Comparison of ENCODE assay signal across 20 cellular contexts in the genomic region with DNA sequence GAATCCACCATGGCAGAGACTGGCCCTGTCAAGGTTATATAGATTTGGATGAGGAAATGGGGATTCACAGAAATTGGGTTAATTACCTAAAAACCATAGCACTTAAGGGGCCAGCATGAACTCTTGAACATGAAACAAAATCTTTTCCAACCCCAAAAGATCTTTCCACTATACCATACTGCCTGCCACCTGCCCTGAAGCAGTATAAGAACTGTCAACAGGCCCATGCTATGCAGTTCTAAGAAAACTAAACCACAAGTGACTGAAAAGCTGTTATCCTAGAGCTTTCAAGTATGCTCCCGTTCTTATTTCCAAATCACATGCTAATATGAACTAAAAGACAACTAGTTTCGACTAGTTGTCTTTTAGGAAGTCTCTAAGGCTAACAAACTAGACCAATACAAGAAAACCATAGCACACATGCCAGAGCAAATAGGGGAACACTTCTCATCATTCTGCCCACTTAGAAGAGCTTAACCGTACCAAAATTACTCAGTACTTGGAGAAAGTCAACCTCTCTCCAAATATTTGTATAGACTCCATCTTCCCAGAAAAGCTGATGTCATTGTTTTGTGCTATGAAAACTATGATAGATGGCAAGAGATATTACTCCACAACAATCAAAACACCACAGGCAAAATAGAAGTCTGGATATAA. TPM values are rescaled to one million over a fixed set of nuclear protein-coding genes. Genes with fewer than 3 reads are reported as not detected.
DNase-seq lines count a peak whose midpoint lies in the region; ATAC-seq, FAIRE-seq and TF ChIP-seq lines count a peak whose summit lies in the region.
"Had no signal": no experiment of that assay in that cellular context is flagged by ENCODE, and none has a peak within 500 bp of the region (broad histone marks: within the 10 kb centered on the region; RNA-seq: fewer than 3 reads in every experiment).

No MANE protein-coding gene starts in this region.

- CTCF ChIA-PET in activated naive CD4-positive, alpha-beta T cell treated with anti-CD3 and anti-CD28 coated beads for 36 hours (lab: Charles Lee) = interaction anchor here (0.9 kb wide), 1 partner anchor 85 kb away, joined by 4 read pairs; no protein-coding TSS in a partner anchor

- H3K4me3 ChIP-seq in bronchial epithelial cell (ENCODE audit: low read depth, low read length) (no peak overlapping the region), left ventricle myocardium inferior (no peak overlapping the region)
- H3K4me3 ChIP-seq: colonic mucosa, lower lobe of right lung, suprapubic skin had no signal

- H3K4me1 Mint-ChIP-seq in activated naive CD4-positive, alpha-beta T cell treated with anti-CD3 and anti-CD28 coated beads for 36 hours (ENCODE audit: low read depth) = peaks cover 45% of the 10 kb centered on the region
- peaks cover 8% of the 10 kb centered on the region for H3K4me1 Mint-ChIP-seq in T-helper 17 cell
- H3K4me1 Mint-ChIP-seq: immature natural killer cell had no signal

- H3K9me3 Mint-ChIP-seq in activated naive CD4-positive, alpha-beta T cell treated with anti-CD3 and anti-CD28 coated beads for 36 hours = no peaks in the 10 kb centered on the region
- H3K9me3 Mint-ChIP-seq: CD4-positive, alpha-beta memory T cell; immature natural killer cell had no signal

- ATAC-seq in T-helper 17 cell = peak; percentile 9
- no peak for ATAC-seq in HG03159 (IDR thresholded peaks at IDR 0.05; ENCODE audit: unreplicated experiment)
- ATAC-seq in HG03108 (IDR thresholded peaks at IDR 0.05; ENCODE audit: unreplicated experiment) = no peak

- H3K36me3 ChIP-seq in bronchial epithelial cell (ENCODE audit: control insufficient read depth, insufficient read depth, low read length) (peaks cover 10% of the 10 kb centered on the region), left ventricle myocardium inferior (peaks cover 49% of the 10 kb centered on the region)

- peak; percentile 13 for FAIRE-seq in bronchial epithelial cell (lab: Jason Lieb, UNC)

- H3K27ac ChIP-seq in left ventricle myocardium inferior (replicated peaks) = no peak overlapping the region
- H3K27ac ChIP-seq: brain microvascular endothelial cell, colonic mucosa, lower lobe of right lung, suprapubic skin had no signal

- intact Hi-C loops in activated naive CD4-positive, alpha-beta T cell treated with anti-CD3 and anti-CD28 coated beads for 36 hours (cut with micrococcal nuclease) = no loop called here
- intact Hi-C loops in left ventricle myocardium inferior (cut with micrococcal nuclease) = no loop called here

- H3K4me1 ChIP-seq in left ventricle myocardium inferior = no peaks in the 10 kb centered on the region
- H3K4me1 ChIP-seq: colonic mucosa, lower lobe of right lung, suprapubic skin had no signal

- H3K4me3 Mint-ChIP-seq in activated naive CD4-positive, alpha-beta T cell treated with anti-CD3 and anti-CD28 coated beads for 36 hours = no peak overlapping the region
- H3K4me3 Mint-ChIP-seq in T-helper 17 cell = no peak overlapping the region
- H3K4me3 Mint-ChIP-seq: CD4-positive, alpha-beta memory T cell; immature natural killer cell had no signal

- TF ChIP-seq CTCF in bronchial epithelial cell (IDR thresholded peaks at IDR 0.05; ENCODE audit: insufficient read depth, low read length, severe bottlenecking) = no peak
- TF ChIP-seq CTCF in left ventricle myocardium inferior (IDR thresholded peaks at IDR 0.05; ENCODE audit: borderline replicate concordance) = no peak

- no peaks in the 10 kb centered on the region for H3K9me3 ChIP-seq in T-helper 17 cell (ENCODE audit: control insufficient read depth, low read length, poor library complexity, severe bottlenecking)
- H3K9me3 ChIP-seq in left ventricle myocardium inferior (replicated peaks) = no peaks in the 10 kb centered on the region
- H3K9me3 ChIP-seq: colonic mucosa, lower lobe of right lung, suprapubic skin had no signal

- peak overlapping the region; percentile 32 for H3K27ac Mint-ChIP-seq in activated naive CD4-positive, alpha-beta T cell treated with anti-CD3 and anti-CD28 coated beads for 36 hours
- peak overlapping the region; percentile 63 for H3K27ac Mint-ChIP-seq in T-helper 17 cell
- H3K27ac Mint-ChIP-seq: immature natural killer cell had no signal

- H3K27me3 Mint-ChIP-seq in activated naive CD4-positive, alpha-beta T cell treated with anti-CD3 and anti-CD28 coated beads for 36 hours (ENCODE audit: low read depth) = peaks cover 2% of the 10 kb centered on the region
- H3K27me3 Mint-ChIP-seq in T-helper 17 cell = peaks cover 3% of the 10 kb centered on the region

- DNase-seq in activated naive CD4-positive, alpha-beta T cell treated with anti-CD3 and anti-CD28 coated beads for 36 hours = no peak
- no peak for DNase-seq in activated naive CD4-positive, alpha-beta T cell treated with anti-CD3 and anti-CD28 coated beads, Interleukin-2, amount 50 U/mL, for 16 hours
- no peak for DNase-seq in T-helper 17 cell
- no peak for DNase-seq in bronchial epithelial cell (ENCODE audit: low read depth)
- DNase-seq in NCI-H774 (lab: John Stamatoyannopoulos, UW) = no peak
- no peak for DNase-seq in left ventricle myocardium inferior
- DNase-seq: brain microvascular endothelial cell; CD4-positive, alpha-beta memory T cell; colonic mucosa; immature natural killer cell; Kasumi-1; lower lobe of right lung; NCI-H1092; NCI-H2081 treated with DMSO at 0.1 percent for 48 hours; NCI-H510A; occipital lobe; retina had no signal

- peaks cover 36% of the 10 kb centered on the region for H3K36me3 Mint-ChIP-seq in activated naive CD4-positive, alpha-beta T cell treated with anti-CD3 and anti-CD28 coated beads for 36 hours (ENCODE audit: low read depth)
- H3K36me3 Mint-ChIP-seq in T-helper 17 cell (ENCODE audit: low read depth) = peaks cover 15% of the 10 kb centered on the region

- H3K27me3 ChIP-seq in bronchial epithelial cell (ENCODE audit: control insufficient read depth, insufficient read depth, low read length) = no peaks in the 10 kb centered on the region
- no peaks in the 10 kb centered on the region for H3K27me3 ChIP-seq in left ventricle myocardium inferior (ENCODE audit: low read depth)
- H3K27me3 ChIP-seq: brain microvascular endothelial cell, colonic mucosa, suprapubic skin had no signal

RNA-seq across cellular contexts. Expression of a gene that starts 27.5 kb away (rescaled TPM):
- total RNA-seq in activated naive CD4-positive, alpha-beta T cell treated with anti-CD3 and anti-CD28 coated beads for 36 hours = 100 to 1,000 TPM; 122 to 150 TPM
- total RNA-seq in T-helper 17 cell (100 to 1,000 TPM; 143 to 153 TPM), bronchial epithelial cell (26.3 and 32.4 TPM in 2 replicates), left ventricle myocardium inferior (78.8 TPM)
